ENCODE assay signal across 8 cellular contexts in the genomic region with DNA sequence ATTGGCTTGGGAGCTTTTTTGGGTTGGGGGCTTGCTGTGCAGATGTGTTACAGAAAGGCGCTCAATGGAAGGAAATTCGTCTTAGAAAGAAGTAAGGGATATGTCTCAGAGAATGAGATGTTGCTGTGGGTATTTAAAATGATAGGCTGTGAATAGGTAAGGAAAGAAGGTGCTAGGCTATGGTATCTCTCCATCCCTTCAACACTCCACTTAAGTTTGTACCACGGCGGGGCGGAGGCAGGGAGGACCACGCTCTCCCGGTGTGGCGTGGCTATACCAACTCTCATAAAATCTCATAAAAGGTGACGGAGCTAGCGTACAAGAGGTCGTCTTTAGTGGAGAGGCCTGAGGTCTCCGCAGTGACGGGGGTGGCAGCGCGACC. TPM values are rescaled to one million over a fixed set of nuclear protein-coding genes. Genes with fewer than 3 reads are reported as not detected.
DNase-seq lines count a peak whose midpoint lies in the region; ATAC-seq and TF ChIP-seq lines count a peak whose summit lies in the region.

No MANE protein-coding gene starts in this region.

- peaks cover 17 to 20% of the 10 kb centered on the region in 2 donors for H3K4me1 ChIP-seq in gastrocnemius medialis

- DNase-seq in glutamatergic neuron (no peak), gastrocnemius medialis (no peak), HT-29 (ENCODE audit: low spot score) (no peak)
- no peak for DNase-seq in central memory CD4-positive, alpha-beta T cell
- DNase-seq in activated CD4-positive, alpha-beta T cell treated with anti-CD3 and anti-CD28 coated beads, Interleukin-2, amount 50 U/mL, for 48 hours, result no peak

- H3K36me3 ChIP-seq in gastrocnemius medialis, result no peaks in the 10 kb centered on the region

- peaks cover 4% of the 10 kb centered on the region for H3K27me3 Mint-ChIP-seq in glutamatergic neuron (ENCODE audit: unreplicated experiment)

- H3K4me3 ChIP-seq in gastrocnemius medialis, result peak overlapping the region; percentile 89 to 97 (median 95)

- H3K4me3 Mint-ChIP-seq in glutamatergic neuron (ENCODE audit: unreplicated experiment), result peak overlapping the region; percentile 99

- no peak for TF ChIP-seq POLR2A in gastrocnemius medialis (IDR thresholded peaks at IDR 0.05)

- peaks cover 3% of the 10 kb centered on the region for H3K9me3 Mint-ChIP-seq in glutamatergic neuron (ENCODE audit: unreplicated experiment)

- TF ChIP-seq CTCF in glutamatergic neuron (IDR thresholded peaks at IDR 0.05; ENCODE audit: partially characterized antibody, unreplicated experiment), result no peak
- no peak for TF ChIP-seq CTCF in gastrocnemius medialis (IDR thresholded peaks at IDR 0.05 in 4 of 5, conservative IDR thresholded peaks at IDR 0.05 in 1 of 5)

- ATAC-seq in GM18498 (IDR thresholded peaks at IDR 0.05; ENCODE audit: unreplicated experiment), result peak; percentile 34
- peak; percentile 34 for ATAC-seq in HG02610 (IDR thresholded peaks at IDR 0.05; ENCODE audit: unreplicated experiment)
- peak; percentile 47 for ATAC-seq in SK-N-SH treated with all-trans-retinoic acid at 6 μM for 48 hours
- peak; percentile 53 to 62 for ATAC-seq in gastrocnemius medialis

- H3K36me3 Mint-ChIP-seq in glutamatergic neuron (ENCODE audit: unreplicated experiment), result peaks cover 8% of the 10 kb centered on the region

- peak overlapping the region; percentile 73 to 89 (median 84) for H3K27ac ChIP-seq in gastrocnemius medialis

- in situ Hi-C loops in gastrocnemius medialis (cut with MboI; ENCODE audit: low sequenced_read_pairs in 4 of 4), result no loop called here

- H3K27ac Mint-ChIP-seq in glutamatergic neuron (ENCODE audit: unreplicated experiment), result peak overlapping the region; percentile 79

- no peaks in the 10 kb centered on the region for H3K9me3 ChIP-seq in gastrocnemius medialis

- intact Hi-C loops in gastrocnemius medialis (cut with DNase I; ENCODE audit: low total_unique reads), result loop anchor here (2.0 kb wide), 1 partner anchor 36 kb away; the partner anchor contains the start of gene ANGEL2

- H3K4me1 Mint-ChIP-seq in glutamatergic neuron (ENCODE audit: low read depth, unreplicated experiment), result peaks cover 9% of the 10 kb centered on the region

- peaks cover 4 to 15% (median 4%) of the 10 kb centered on the region in 3 donors for H3K27me3 ChIP-seq in gastrocnemius medialis

TF ChIP-seq in SK-N-SH treated with all-trans-retinoic acid at 6 μM for 48 hours, 23 proteins besides CTCF, POLR2A, EP300 and RAD21:
- no peak for TF ChIP-seq ARNTL (CRISPR knock-in tag; IDR thresholded peaks at IDR 0.05; ENCODE audit: borderline replicate concordance, low read depth)
- TF ChIP-seq PATZ1 (CRISPR knock-in tag; IDR thresholded peaks at IDR 0.05; ENCODE audit: borderline replicate concordance), result no peak
- no peak for TF ChIP-seq SNAI2 (CRISPR knock-in tag; IDR thresholded peaks at IDR 0.05)
- no peak for TF ChIP-seq BACH2 (CRISPR knock-in tag; IDR thresholded peaks at IDR 0.05; ENCODE audit: borderline replicate concordance)
- no peak for TF ChIP-seq ISL1 (CRISPR knock-in tag; IDR thresholded peaks at IDR 0.05)
TF ChIP-seq in SK-N-SH treated with all-trans-retinoic acid at 6 μM for 48 hours: peak in this region for 0.

RNA-seq across cellular contexts. Expression of gene RPS6KC1, which starts 0.3 kb away (rescaled TPM):
- total RNA-seq in glutamatergic neuron (ENCODE audit: unreplicated experiment), result 23.9 TPM
- total RNA-seq in gastrocnemius medialis, result 10 to 100 TPM; 14.5 to 22.2 (median 16.2) TPM
- total RNA-seq in HT-29 (2014; rRNA removed; shearing (Covaris generic)), result 4.7 and 4.8 TPM in 2 replicates

RNA-seq across cellular contexts. Expression of gene ANGEL2, which starts 35.1 kb away (rescaled TPM):
- 33.1 TPM for total RNA-seq in glutamatergic neuron (ENCODE audit: unreplicated experiment)
- total RNA-seq in gastrocnemius medialis, result 10 to 100 TPM; 17.7 to 33.2 (median 25.1) TPM
- 14.1 and 17.0 TPM in 2 replicates for total RNA-seq in HT-29 (2014; rRNA removed; shearing (Covaris generic))
